ENCODE assay signal across 8 cellular contexts in genomic region chr17:17416007-17416399, GRCh38.
DNase-seq lines count a peak whose midpoint lies in the region; ATAC-seq and TF ChIP-seq lines count a peak whose summit lies in the region.

No MANE protein-coding gene starts in this region.

- no peaks in the 10 kb centered on the region for H3K9me3 Mint-ChIP-seq in stimulated activated effector memory CD8-positive, alpha-beta T cell treated with anti-CD3 and anti-CD28 coated beads, Interleukin-12 subunit alpha, Interleukin-12 subunit beta, amount 100 ng/mL, for 72 hours
- peaks cover 4% of the 10 kb centered on the region for H3K9me3 Mint-ChIP-seq in mesothelial cell of epicardium

- H3K9me3 ChIP-seq in left ventricle myocardium inferior (replicated peaks): no peaks in the 10 kb centered on the region

- H3K4me1 Mint-ChIP-seq in stimulated activated effector memory CD8-positive, alpha-beta T cell treated with anti-CD3 and anti-CD28 coated beads, Interleukin-12 subunit alpha, Interleukin-12 subunit beta, amount 100 ng/mL, for 72 hours: peaks cover 35% of the 10 kb centered on the region
- H3K4me1 Mint-ChIP-seq in mesothelial cell of epicardium: no peaks in the 10 kb centered on the region

- peaks cover 9% of the 10 kb centered on the region for H3K27me3 Mint-ChIP-seq in mesothelial cell of epicardium (ENCODE audit: low read depth)

- H3K4me1 ChIP-seq in left ventricle myocardium inferior: peaks cover 68% of the 10 kb centered on the region

- intact Hi-C loops in left ventricle myocardium inferior (cut with micrococcal nuclease): no loop called here

- TF ChIP-seq CTCF in left ventricle myocardium inferior (IDR thresholded peaks at IDR 0.05; ENCODE audit: borderline replicate concordance) (no peak), mesothelial cell of epicardium (IDR thresholded peaks at IDR 0.05; ENCODE audit: unreplicated experiment) (no peak)

- DNase-seq in A172 (ENCODE audit: low spot score): peak; percentile 75
- DNase-seq in GF-D8 (lab: John Stamatoyannopoulos, UW): peak; percentile 27
- peak; percentile 80 for DNase-seq in NCI-H2171 (lab: John Stamatoyannopoulos, UW)
- DNase-seq in activated CD4-positive, alpha-beta T cell treated with anti-CD3 and anti-CD28 coated beads, Interleukin-2, amount 50 U/mL, for 48 hours: peak; percentile 9 to 26
- no peak for DNase-seq in left ventricle myocardium inferior
- peak in 1 of 2 donors; percentile 61 for DNase-seq in stimulated activated effector memory CD8-positive, alpha-beta T cell treated with anti-CD3 and anti-CD28 coated beads, Interleukin-12 subunit alpha, Interleukin-12 subunit beta, amount 100 ng/mL, for 72 hours (ENCODE audit: low spot score in 2 of 2)
- no peak for DNase-seq in mesothelial cell of epicardium (ENCODE audit: low spot score in 2 of 2, unreplicated experiment in 2 of 2)

- no peak overlapping the region for H3K4me3 ChIP-seq in left ventricle myocardium inferior

- ATAC-seq in stimulated activated effector memory CD8-positive, alpha-beta T cell treated with anti-CD3 and anti-CD28 coated beads, Interleukin-12 subunit alpha, Interleukin-12 subunit beta, amount 100 ng/mL, for 72 hours: peak; percentile 67
- no peak for ATAC-seq in GM18870 (IDR thresholded peaks at IDR 0.05; ENCODE audit: unreplicated experiment)

- H3K27ac Mint-ChIP-seq in stimulated activated effector memory CD8-positive, alpha-beta T cell treated with anti-CD3 and anti-CD28 coated beads, Interleukin-12 subunit alpha, Interleukin-12 subunit beta, amount 100 ng/mL, for 72 hours: peak overlapping the region; percentile 85
- no peak overlapping the region for H3K27ac Mint-ChIP-seq in mesothelial cell of epicardium

- no peaks in the 10 kb centered on the region for H3K27me3 ChIP-seq in left ventricle myocardium inferior (ENCODE audit: low read depth)

- H3K27ac ChIP-seq in left ventricle myocardium inferior (replicated peaks): peak overlapping the region; percentile 85

- peak overlapping the region; percentile 6 for H3K4me3 Mint-ChIP-seq in stimulated activated effector memory CD8-positive, alpha-beta T cell treated with anti-CD3 and anti-CD28 coated beads, Interleukin-12 subunit alpha, Interleukin-12 subunit beta, amount 100 ng/mL, for 72 hours
- no peak overlapping the region for H3K4me3 Mint-ChIP-seq in mesothelial cell of epicardium

- H3K36me3 ChIP-seq in left ventricle myocardium inferior: no peaks in the 10 kb centered on the region

- H3K36me3 Mint-ChIP-seq in stimulated activated effector memory CD8-positive, alpha-beta T cell treated with anti-CD3 and anti-CD28 coated beads, Interleukin-12 subunit alpha, Interleukin-12 subunit beta, amount 100 ng/mL, for 72 hours: no peaks in the 10 kb centered on the region
- H3K36me3 Mint-ChIP-seq in mesothelial cell of epicardium: no peaks in the 10 kb centered on the region

Comparison
In these comparisons a context has a peak if more than half of its experiments do, and no peak if none do; other contexts are left out.
1. DNase-seq: peak in A172 (single experiment), GF-D8 (single experiment), NCI-H2171 (single experiment) and activated CD4-positive, alpha-beta T cell treated with anti-CD3 and anti-CD28 coated beads, Interleukin-2, amount 50 U/mL, for 48 hours (2 of 2); none in left ventricle myocardium inferior (single experiment) and mesothelial cell of epicardium (0 of 2).